ENCODE assay signal across 21 cellular contexts in the genomic region with DNA sequence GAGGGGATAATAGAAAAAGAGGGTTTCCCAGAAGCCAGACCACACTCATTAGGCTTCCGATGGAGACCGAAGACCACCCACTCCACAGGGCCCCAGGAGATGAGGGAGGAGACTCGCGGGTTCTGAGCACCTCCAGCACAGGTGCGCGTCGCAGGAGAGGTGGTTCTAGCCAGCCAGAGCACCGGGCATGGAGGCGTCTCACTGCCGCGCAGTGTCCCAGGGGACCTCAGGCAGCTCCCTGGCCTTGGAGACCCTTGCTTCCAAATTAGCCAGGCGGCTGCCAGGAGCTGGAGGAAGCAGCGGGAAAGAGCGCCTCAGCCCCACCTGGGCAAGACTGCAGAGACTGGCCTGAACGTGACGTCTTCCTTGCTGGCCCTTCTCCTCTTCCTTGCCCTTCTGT.
"Had no signal": no experiment of that assay in that cellular context is flagged by ENCODE, and none has a peak within 500 bp of the region (broad histone marks: within the 10 kb centered on the region; RNA-seq: fewer than 3 reads in every experiment).

No MANE protein-coding gene starts in this region.

- H3K4me2 ChIP-seq: KMS-11, SK-N-SH had no signal

- DNase-seq: Kasumi-1, MM.1S, NCI-H1092 treated with DMSO at 0.1 percent for 48 hours, NCI-H1436, NCI-H187, NCI-H2029, NCI-H2081 treated with DMSO at 0.1 percent for 48 hours, NCI-H2171, NCI-H226, NCI-H446, NCI-H510A, NCI-H524 treated with DMSO at 0.1 percent for 48 hours, NCI-H82, PC-3, SK-N-SH, SW 1271, T-cell had no signal

- H3K4me3 ChIP-seq: K562 had no signal

- H3K9me3 ChIP-seq: SK-N-SH had no signal

- H3K9ac ChIP-seq: KMS-11, SK-N-SH had no signal

- ATAC-seq: K562, Panc1, PC-3, T-cell had no signal

- H3K27ac ChIP-seq: KMS-11, RWPE1 had no signal
